8 cellular contexts compared by ENCODE assay signal in genomic region chr7:108016841-108017775, GRCh38. TPM values are rescaled to one million over a fixed set of nuclear protein-coding genes. Genes with fewer than 3 reads are reported as not detected.
DNase-seq lines count a peak whose midpoint lies in the region; ATAC-seq and FAIRE-seq lines count a peak whose summit lies in the region.

No MANE protein-coding gene starts in this region.

- DNase-seq in AG08396 (ENCODE audit: low spot score) (peak; percentile 36), NCI-H748 (lab: John Stamatoyannopoulos, UW; ENCODE audit: unreplicated experiment) (peak; percentile 80), small intestine (peak; percentile 55), middle frontal gyrus (ENCODE audit: extremely low spot score, low spot score) (no peak), GM19240 (ENCODE audit: insufficient read length, low spot score) (no peak)

- 22 to 45% (median 38%) methylated on average over 2 of the region's 2 CpGs for WGBS in small intestine, 3 donors

- no peak for FAIRE-seq in small intestine (lab: Jason Lieb, UNC)

- H3K27me3 ChIP-seq in small intestine (ENCODE audit: control insufficient read depth in 2 of 2, insufficient read depth in 2 of 2, low read length in 2 of 2), result no peaks in the 10 kb centered on the region

- H3K36me3 ChIP-seq in small intestine (ENCODE audit: control insufficient read depth in 2 of 2, insufficient read depth in 2 of 2, low read length in 2 of 2), result no peaks in the 10 kb centered on the region

- no peaks in the 10 kb centered on the region for H3K9me3 ChIP-seq in small intestine (ENCODE audit: control insufficient read depth, low read depth)

- peaks cover 2 to 10% of the 10 kb centered on the region in 2 donors for H3K4me1 ChIP-seq in small intestine (ENCODE audit: control insufficient read depth in 2 of 2, insufficient read depth in 1 of 2, low read depth in 1 of 2, low read length in 1 of 2)

- H3K27ac ChIP-seq in small intestine (ENCODE audit: low read depth in 1 of 2, low read length in 1 of 2), result no peak overlapping the region

- ATAC-seq in GM18498 (IDR thresholded peaks at IDR 0.05; ENCODE audit: unreplicated experiment) (peak; percentile 56), esophagus mucosa (peak; percentile 51), HG03280 (IDR thresholded peaks at IDR 0.05; ENCODE audit: unreplicated experiment) (no peak)

- no peak overlapping the region for H3K4me3 ChIP-seq in small intestine (ENCODE audit: low read depth in 1 of 2, low read length in 2 of 2)

RNA-seq across cellular contexts. Expression of gene LAMB1, which starts 14.1 kb away (rescaled TPM):
- 35.0 TPM for total RNA-seq in esophagus mucosa
- polyA plus RNA-seq in small intestine, result 100 to 1,000 TPM in 1 of 3 donors, 10 to 100 TPM in 2; 15.9 to 124 (median 19.5) TPM

Comparison
In these comparisons a context has a peak if more than half of its experiments do, and no peak if none do; other contexts are left out.
1. DNase-seq: peak in AG08396 (single experiment), NCI-H748 (single experiment) and small intestine (single experiment); none in middle frontal gyrus (single experiment) and GM19240 (single experiment).